In the genomic region with DNA sequence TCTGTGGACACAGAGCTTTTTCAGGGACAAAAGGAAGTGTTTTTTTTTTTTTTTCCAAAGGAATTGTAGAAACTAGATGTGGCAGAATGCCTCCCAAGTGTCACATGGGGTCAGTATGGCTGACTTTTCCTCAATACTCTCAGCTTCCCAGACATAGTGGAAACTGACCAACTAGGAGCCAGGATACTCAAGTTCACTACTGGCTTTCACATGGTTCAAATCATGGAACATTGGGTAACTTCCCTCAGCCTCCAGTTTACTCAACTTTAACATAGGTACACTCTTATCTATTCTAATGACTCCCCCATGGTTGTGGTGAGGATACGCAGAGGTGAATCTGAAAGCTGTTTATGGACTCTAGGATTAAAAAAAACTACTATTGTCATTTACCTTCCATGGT, we compare ENCODE assay signal across 28 cellular contexts. TPM values are rescaled to one million over a fixed set of nuclear protein-coding genes. Genes with fewer than 3 reads are reported as not detected.
DNase-seq lines count a peak whose midpoint lies in the region; ATAC-seq and TF ChIP-seq lines count a peak whose summit lies in the region.
"Had no signal": no experiment of that assay in that cellular context is flagged by ENCODE, and none has a peak within 500 bp of the region (broad histone marks: within the 10 kb centered on the region; RNA-seq: fewer than 3 reads in every experiment).

No MANE protein-coding gene starts in this region.

- in situ Hi-C loops in SK-MEL-5 (cut with HindIII; ENCODE audit: low pct_unique_long_range_greater_than_20kb, low sequenced_read_pairs): no loop called here
- in situ Hi-C loops in gastrocnemius medialis (cut with MboI; ENCODE audit: low sequenced_read_pairs in 4 of 4): no loop called here

- no peaks in the 10 kb centered on the region for H3K9me3 ChIP-seq in gastrocnemius medialis
- H3K9me3 ChIP-seq: BLaER1 treated with 17β-estradiol and CSF1 and Interleukin-3, amounts not matched to agents 10 nM and 100 nM; MG63; SJSA1 had no signal

- peak; percentile 65 to 82 for ATAC-seq in gastrocnemius medialis
- ATAC-seq: CD8-positive, alpha-beta T cell; GM12878; HCT116 had no signal

- H3K4me3 ChIP-seq in gastrocnemius medialis: no peak overlapping the region
- H3K4me3 ChIP-seq: BLaER1 treated with 17β-estradiol and CSF1 and Interleukin-3, amounts not matched to agents 10 nM and 100 nM; GM12878; MG63; SJSA1 had no signal

- TF ChIP-seq CTCF in gastrocnemius medialis (IDR thresholded peaks at IDR 0.05 in 4 of 5, conservative IDR thresholded peaks at IDR 0.05 in 1 of 5): no peak

- no peaks in the 10 kb centered on the region for H3K27me3 ChIP-seq in gastrocnemius medialis
- H3K27me3 ChIP-seq: BLaER1 treated with 17β-estradiol and CSF1 and Interleukin-3, amounts not matched to agents 10 nM and 100 nM; MG63 had no signal

- TF ChIP-seq POLR2A in gastrocnemius medialis (IDR thresholded peaks at IDR 0.05): no peak

- peak overlapping the region; percentile 22 for H3K27ac ChIP-seq in epithelial cell of prostate
- peak overlapping the region; percentile 35 to 76 (median 64) for H3K27ac ChIP-seq in gastrocnemius medialis
- H3K27ac ChIP-seq: BLaER1 treated with 17β-estradiol and CSF1 and Interleukin-3, amounts not matched to agents 10 nM and 100 nM; SJSA1 had no signal

- H3K36me3 ChIP-seq in gastrocnemius medialis: no peaks in the 10 kb centered on the region
- H3K36me3 ChIP-seq: BLaER1 treated with 17β-estradiol and CSF1 and Interleukin-3, amounts not matched to agents 10 nM and 100 nM; MG63; SJSA1 had no signal

- DNase-seq in SK-MEL-5 (ENCODE audit: low read depth, low spot score): peak; percentile 14
- no peak for DNase-seq in epithelial cell of prostate (ENCODE audit: low read depth, low spot score)
- DNase-seq in gastrocnemius medialis: peak in 1 of 2 donors; percentile 9
- DNase-seq in glomerular visceral epithelial cell (ENCODE audit: extremely low spot score): no peak
- no peak for DNase-seq in dedifferentiated amniotic fluid mesenchymal stem cell (ENCODE audit: extremely low spot score)
- no peak for DNase-seq in HCEC 1CT
- DNase-seq in T-helper 1 cell: no peak
- DNase-seq: CD8-positive, alpha-beta T cell; DMS 273 treated with DMSO at 0.1 percent for 48 hours; DMS79; EL; GDM1; GOT3; IMR-90; KG1; NCI-H446; NCI-H524 treated with DMSO at 0.1 percent for 48 hours; NCI-H82; NK-92 treated with Interleukin-12 subunit alpha and Interleukin-12 subunit beta, amount 100 ng/mL, for 24 hours; Right ventricle myocardium superior; RPMI8226 had no signal

- intact Hi-C loops in gastrocnemius medialis (cut with DNase I; ENCODE audit: low total_unique reads): loop anchor here (5.0 kb wide), 1 partner anchor 67 kb away; no protein-coding TSS in a partner anchor

- H3K4me1 ChIP-seq in gastrocnemius medialis: peaks cover 10 to 22% of the 10 kb centered on the region in 2 donors
- H3K4me1 ChIP-seq: BLaER1 treated with 17β-estradiol and CSF1 and Interleukin-3, amounts not matched to agents 10 nM and 100 nM; SJSA1 had no signal

RNA-seq across cellular contexts. Expression of gene SLC5A1, which starts 1.4 kb away (rescaled TPM):
- 0.19 and 0.24 TPM in 2 replicates for total RNA-seq in SK-MEL-5 (2014; rRNA removed; shearing (Covaris generic))
- polyA plus RNA-seq in SK-MEL-5 (2015; cell fraction: cytosol; rRNA removed): 0.06 and 0.08 TPM in 2 replicates
- not detected in 2 replicates for polyA plus RNA-seq in SK-MEL-5 (2015; cell fraction: nucleus; rRNA removed)
- total RNA-seq in gastrocnemius medialis: under 1 TPM in 1 of 4 donors, not detected in 3; 0.24 TPM
- total RNA-seq: CD8-positive, alpha-beta T cell; GM12878; IMR-90; PC-3; SJSA1 had no signal
- polyA plus RNA-seq: AG04450, IMR-90 had no signal
